9 cellular contexts compared by ENCODE assay signal in the genomic region with DNA sequence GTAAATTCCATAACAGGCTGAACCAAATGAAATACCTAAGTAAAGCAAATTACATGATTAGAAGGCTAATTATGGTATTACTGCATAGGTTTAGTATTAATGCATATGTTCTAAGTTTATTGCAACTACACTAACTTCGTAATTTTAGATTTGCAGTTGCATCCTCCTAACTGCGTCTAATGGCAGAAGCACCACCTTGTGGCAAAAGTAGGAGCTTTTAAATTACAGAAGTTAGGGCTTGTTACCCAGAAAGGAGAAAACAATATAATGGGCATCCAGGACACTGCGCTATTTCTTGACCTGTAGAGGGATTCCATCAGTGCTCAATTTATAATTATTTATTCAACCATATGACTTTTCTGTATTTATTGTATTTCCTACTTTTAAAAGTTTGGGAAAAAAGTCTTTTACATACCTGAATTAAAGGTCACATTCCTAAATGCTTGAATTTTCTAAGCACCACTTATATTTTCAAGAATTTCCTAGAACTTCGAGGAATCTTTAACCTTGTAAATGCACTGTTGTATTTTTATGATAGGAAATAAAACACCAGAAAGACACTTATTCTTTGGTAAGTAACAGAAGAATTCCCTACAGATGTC. TPM values are rescaled to one million over a fixed set of nuclear protein-coding genes. Genes with fewer than 3 reads are reported as not detected.
A peak's percentile ranks its signal among the peaks of the same experiment; 100 is the strongest.
DNase-seq lines count a peak whose midpoint lies in the region; ATAC-seq and TF ChIP-seq lines count a peak whose summit lies in the region.
"Had no signal": no experiment of that assay in that cellular context is flagged by ENCODE, and none has a peak within 500 bp of the region (broad histone marks: within the 10 kb centered on the region; RNA-seq: fewer than 3 reads in every experiment).

No MANE protein-coding gene starts in this region.

- H3K27ac ChIP-seq in Peyer's patch = no peak overlapping the region
- H3K27ac ChIP-seq: BLaER1 treated with 17β-estradiol and CSF1 and Interleukin-3, amounts not matched to agents 10 nM and 100 nM had no signal

- no peaks in the 10 kb centered on the region for H3K9me3 ChIP-seq in Peyer's patch
- H3K9me3 ChIP-seq: BLaER1 treated with 17β-estradiol and CSF1 and Interleukin-3, amounts not matched to agents 10 nM and 100 nM had no signal

- H3K4me3 ChIP-seq in Peyer's patch (no peak overlapping the region), fibroblast of pulmonary artery (replicated peaks; ENCODE audit: low read depth, low read length) (no peak overlapping the region)
- H3K4me3 ChIP-seq: BLaER1 treated with 17β-estradiol and CSF1 and Interleukin-3, amounts not matched to agents 10 nM and 100 nM had no signal

- TF ChIP-seq CTCF in Peyer's patch (IDR thresholded peaks at IDR 0.05) (peak in 4 of 6 experiments; percentile 25 to 50 (median 44)), fibroblast of pulmonary artery (IDR thresholded peaks at IDR 0.05; ENCODE audit: low read length, missing control alignments) (peak; percentile 76)

- peaks cover 67% of the 10 kb centered on the region for H3K36me3 Mint-ChIP-seq in activated T-cell treated with anti-CD3 and anti-CD28 coated beads, Interleukin-2, amount 50 U/mL, for 24 hours (ENCODE audit: low read depth)

- peaks cover 0 to 12% (median 0%) of the 10 kb centered on the region in 3 donors for H3K36me3 ChIP-seq in Peyer's patch

- no peak overlapping the region for H3K4me3 Mint-ChIP-seq in activated T-cell treated with anti-CD3 and anti-CD28 coated beads, Interleukin-2, amount 50 U/mL, for 24 hours

- peaks cover 2% of the 10 kb centered on the region for H3K9me3 Mint-ChIP-seq in activated T-cell treated with anti-CD3 and anti-CD28 coated beads, Interleukin-2, amount 50 U/mL, for 24 hours

- no peak for TF ChIP-seq POLR2A in Peyer's patch (IDR thresholded peaks at IDR 0.05)

- H3K27ac Mint-ChIP-seq in activated T-cell treated with anti-CD3 and anti-CD28 coated beads, Interleukin-2, amount 50 U/mL, for 24 hours = no peak overlapping the region

- no peaks in the 10 kb centered on the region for H3K4me1 ChIP-seq in Peyer's patch
- H3K4me1 ChIP-seq: BLaER1 treated with 17β-estradiol and CSF1 and Interleukin-3, amounts not matched to agents 10 nM and 100 nM had no signal

- no peaks in the 10 kb centered on the region for H3K27me3 ChIP-seq in Peyer's patch
- H3K27me3 ChIP-seq: BLaER1 treated with 17β-estradiol and CSF1 and Interleukin-3, amounts not matched to agents 10 nM and 100 nM had no signal

- H3K27me3 Mint-ChIP-seq in activated T-cell treated with anti-CD3 and anti-CD28 coated beads, Interleukin-2, amount 50 U/mL, for 24 hours = no peaks in the 10 kb centered on the region

- DNase-seq in NCI-H1694 treated with DMSO at 0.1 percent for 48 hours (lab: John Stamatoyannopoulos, UW) = peak; percentile 31
- DNase-seq in NCI-H1694 (lab: John Stamatoyannopoulos, UW) = no peak
- no peak for DNase-seq in Peyer's patch
- DNase-seq in fibroblast of pulmonary artery (ENCODE audit: low read depth) = peak; percentile 63
- DNase-seq in smooth muscle cell of the brain vasculature (ENCODE audit: low read depth, low spot score) = peak; percentile 13
- no peak for DNase-seq in activated T-cell treated with anti-CD3 and anti-CD28 coated beads, Interleukin-2, amount 50 U/mL, for 24 hours

- no peaks in the 10 kb centered on the region for H3K4me1 Mint-ChIP-seq in activated T-cell treated with anti-CD3 and anti-CD28 coated beads, Interleukin-2, amount 50 U/mL, for 24 hours (ENCODE audit: low read depth)

- ATAC-seq in GM19397 (IDR thresholded peaks at IDR 0.05; ENCODE audit: unreplicated experiment) (no peak), GM19351 (IDR thresholded peaks at IDR 0.05; ENCODE audit: unreplicated experiment) (no peak)

RNA-seq across cellular contexts. Expression of gene GPR83, which starts 16.3 kb away (rescaled TPM):
- total RNA-seq in Peyer's patch = 1 to 10 TPM in 1 of 4 donors, not detected in 3; 1.7 TPM

Comparison
In these comparisons a context has a peak if more than half of its experiments do, and no peak if none do; other contexts are left out.
1. DNase-seq: peak in NCI-H1694 treated with DMSO at 0.1 percent for 48 hours (single experiment), fibroblast of pulmonary artery (single experiment) and smooth muscle cell of the brain vasculature (single experiment); none in NCI-H1694 (single experiment), Peyer's patch (0 of 3) and activated T-cell treated with anti-CD3 and anti-CD28 coated beads, Interleukin-2, amount 50 U/mL, for 24 hours (single experiment).